ENCODE assay signal across 9 cellular contexts in the genomic region with DNA sequence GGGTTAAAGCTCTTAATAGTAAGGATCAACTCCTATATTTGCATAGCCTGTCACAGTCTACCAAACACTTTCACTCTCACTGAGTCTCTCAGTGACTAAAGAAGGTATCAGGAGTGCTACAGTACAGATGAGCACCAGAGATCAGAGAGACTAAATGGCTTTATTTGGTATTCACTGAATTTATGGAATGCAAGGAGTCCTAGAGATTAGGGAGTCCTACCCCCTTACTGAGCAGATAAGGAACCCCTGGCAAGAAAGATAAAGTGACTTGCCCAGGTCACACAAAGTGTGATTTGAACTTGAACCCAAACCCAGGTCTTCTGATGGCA.
DNase-seq lines count a peak whose midpoint lies in the region; ATAC-seq and TF ChIP-seq lines count a peak whose summit lies in the region.
"Had no signal": no experiment of that assay in that cellular context is flagged by ENCODE, and none has a peak within 500 bp of the region (broad histone marks: within the 10 kb centered on the region; RNA-seq: fewer than 3 reads in every experiment).

No MANE protein-coding gene starts in this region.

- intact Hi-C loops in activated CD8-positive, alpha-beta T cell treated with anti-CD3 and anti-CD28 coated beads for 36 hours (cut with micrococcal nuclease), result no loop called here
- intact Hi-C loops in left ventricle myocardium superior (cut with micrococcal nuclease), result no loop called here

- CTCF ChIA-PET in activated CD8-positive, alpha-beta T cell treated with anti-CD3 and anti-CD28 coated beads for 36 hours (lab: Charles Lee), result no interaction called here

- peak overlapping the region; percentile 27 for H3K4me2 ChIP-seq in neural cell (ENCODE audit: low read length)

- no peaks in the 10 kb centered on the region for H3K9me3 Mint-ChIP-seq in activated CD8-positive, alpha-beta T cell treated with anti-CD3 and anti-CD28 coated beads for 36 hours

- no peak for TF ChIP-seq EP300 in neural cell (conservative IDR thresholded peaks at IDR 0.05; ENCODE audit: poor library complexity, severe bottlenecking)

- peak overlapping the region; percentile 78 for H3K4me3 ChIP-seq in neural cell (ENCODE audit: low read length)
- H3K4me3 ChIP-seq: SK-N-MC had no signal

- H2AFZ ChIP-seq in neural cell (ENCODE audit: low read depth, low read length), result no peak overlapping the region

- H3K36me3 ChIP-seq in neural cell (ENCODE audit: insufficient read depth, low read length), result no peaks in the 10 kb centered on the region

- TF ChIP-seq RAD21 in neural cell (conservative IDR thresholded peaks at IDR 0.05), result no peak

- no peak overlapping the region for H3K27ac Mint-ChIP-seq in activated CD8-positive, alpha-beta T cell treated with anti-CD3 and anti-CD28 coated beads for 36 hours

- no peak for DNase-seq in NCI-H510A (lab: John Stamatoyannopoulos, UW)
- DNase-seq in activated CD8-positive, alpha-beta T cell treated with anti-CD3 and anti-CD28 coated beads for 36 hours, result no peak
- DNase-seq in left ventricle myocardium superior, result no peak
- DNase-seq in GDM1 (lab: John Stamatoyannopoulos, UW), result no peak

- H3F3A ChIP-seq in neural cell (ENCODE audit: insufficient read depth, low read length, poor library complexity, severe bottlenecking), result peaks cover 9% of the 10 kb centered on the region

- H3K9me3 ChIP-seq in neural cell (ENCODE audit: low read length), result no peaks in the 10 kb centered on the region

- H3K36me3 Mint-ChIP-seq in activated CD8-positive, alpha-beta T cell treated with anti-CD3 and anti-CD28 coated beads for 36 hours (ENCODE audit: low read depth), result no peaks in the 10 kb centered on the region

- H3K27ac ChIP-seq in neural cell (ENCODE audit: low read length), result peak overlapping the region; percentile 96
- H3K27ac ChIP-seq: SK-N-MC had no signal

- ATAC-seq in GM19023 (IDR thresholded peaks at IDR 0.05; ENCODE audit: unreplicated experiment) (peak; percentile 93), GM21786 (IDR thresholded peaks at IDR 0.05; ENCODE audit: unreplicated experiment) (peak; percentile 95), HG03378 (IDR thresholded peaks at IDR 0.05; ENCODE audit: unreplicated experiment) (peak; percentile 96), left ventricle myocardium superior (no peak)
- no peak for ATAC-seq in activated CD8-positive, alpha-beta T cell treated with anti-CD3 and anti-CD28 coated beads for 36 hours

- H4K20me1 ChIP-seq in neural cell (ENCODE audit: insufficient read depth), result no peaks in the 10 kb centered on the region

- no peak for TF ChIP-seq CTCF in neural cell (IDR thresholded peaks at IDR 0.05; ENCODE audit: poor library complexity, severe bottlenecking)
- TF ChIP-seq CTCF in activated CD8-positive, alpha-beta T cell treated with anti-CD3 and anti-CD28 coated beads for 36 hours (IDR thresholded peaks at IDR 0.05), result no peak

- peak overlapping the region; percentile 92 for H3K9ac ChIP-seq in neural cell (ENCODE audit: low read length)

- H3K27me3 Mint-ChIP-seq in activated CD8-positive, alpha-beta T cell treated with anti-CD3 and anti-CD28 coated beads for 36 hours, result peaks cover 4% of the 10 kb centered on the region

- POLR2A ChIA-PET in activated CD8-positive, alpha-beta T cell treated with anti-CD3 and anti-CD28 coated beads for 36 hours (lab: Charles Lee), result no interaction called here

- no peak overlapping the region for H3K4me3 Mint-ChIP-seq in activated CD8-positive, alpha-beta T cell treated with anti-CD3 and anti-CD28 coated beads for 36 hours

- no peaks in the 10 kb centered on the region for H3K9me2 ChIP-seq in neural cell (ENCODE audit: insufficient read depth, low read length)

- H3K79me2 ChIP-seq in neural cell (replicated peaks; ENCODE audit: insufficient read depth, low read length), result peaks cover 45% of the 10 kb centered on the region

- no peaks in the 10 kb centered on the region for H3K4me1 Mint-ChIP-seq in activated CD8-positive, alpha-beta T cell treated with anti-CD3 and anti-CD28 coated beads for 36 hours (ENCODE audit: low read depth)

- H3K27me3 ChIP-seq in neural cell (ENCODE audit: insufficient read depth, low read depth, low read length), result no peaks in the 10 kb centered on the region

TF ChIP-seq in neural cell, 6 proteins besides CTCF, POLR2A, EP300 and RAD21:
- TF ChIP-seq TAF1 (IDR thresholded peaks at IDR 0.05; ENCODE audit: low read depth) (no peak), SMC3 (conservative IDR thresholded peaks at IDR 0.05; ENCODE audit: poor library complexity) (no peak), EZH2 (IDR thresholded peaks at IDR 0.05; ENCODE audit: borderline replicate concordance, insufficient read depth, low read length, poor library complexity, severe bottlenecking) (no peak), POLR2AphosphoS5 (IDR thresholded peaks at IDR 0.05) (no peak), MXI1 (conservative IDR thresholded peaks at IDR 0.05; ENCODE audit: poor library complexity, severe bottlenecking) (no peak)
- TF ChIP-seq, protein P1, sequence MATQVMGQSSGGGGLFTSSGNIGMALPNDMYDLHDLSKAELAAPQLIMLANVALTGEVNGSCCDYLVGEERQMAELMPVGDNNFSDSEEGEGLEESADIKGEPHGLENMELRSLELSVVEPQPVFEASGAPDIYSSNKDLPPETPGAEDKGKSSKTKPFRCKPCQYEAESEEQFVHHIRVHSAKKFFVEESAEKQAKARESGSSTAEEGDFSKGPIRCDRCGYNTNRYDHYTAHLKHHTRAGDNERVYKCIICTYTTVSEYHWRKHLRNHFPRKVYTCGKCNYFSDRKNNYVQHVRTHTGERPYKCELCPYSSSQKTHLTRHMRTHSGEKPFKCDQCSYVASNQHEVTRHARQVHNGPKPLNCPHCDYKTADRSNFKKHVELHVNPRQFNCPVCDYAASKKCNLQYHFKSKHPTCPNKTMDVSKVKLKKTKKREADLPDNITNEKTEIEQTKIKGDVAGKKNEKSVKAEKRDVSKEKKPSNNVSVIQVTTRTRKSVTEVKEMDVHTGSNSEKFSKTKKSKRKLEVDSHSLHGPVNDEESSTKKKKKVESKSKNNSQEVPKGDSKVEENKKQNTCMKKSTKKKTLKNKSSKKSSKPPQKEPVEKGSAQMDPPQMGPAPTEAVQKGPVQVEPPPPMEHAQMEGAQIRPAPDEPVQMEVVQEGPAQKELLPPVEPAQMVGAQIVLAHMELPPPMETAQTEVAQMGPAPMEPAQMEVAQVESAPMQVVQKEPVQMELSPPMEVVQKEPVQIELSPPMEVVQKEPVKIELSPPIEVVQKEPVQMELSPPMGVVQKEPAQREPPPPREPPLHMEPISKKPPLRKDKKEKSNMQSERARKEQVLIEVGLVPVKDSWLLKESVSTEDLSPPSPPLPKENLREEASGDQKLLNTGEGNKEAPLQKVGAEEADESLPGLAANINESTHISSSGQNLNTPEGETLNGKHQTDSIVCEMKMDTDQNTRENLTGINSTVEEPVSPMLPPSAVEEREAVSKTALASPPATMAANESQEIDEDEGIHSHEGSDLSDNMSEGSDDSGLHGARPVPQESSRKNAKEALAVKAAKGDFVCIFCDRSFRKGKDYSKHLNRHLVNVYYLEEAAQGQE (IDR thresholded peaks at IDR 0.05; ENCODE audit: borderline replicate concordance), result no peak
TF ChIP-seq in neural cell: peak in this region for 0.

Comparison
In these comparisons a context has a peak if more than half of its experiments do, and no peak if none do; other contexts are left out.
1. ATAC-seq: peak in GM19023 (single experiment), GM21786 (single experiment) and HG03378 (single experiment); none in activated CD8-positive, alpha-beta T cell treated with anti-CD3 and anti-CD28 coated beads for 36 hours (single experiment) and left ventricle myocardium superior (single experiment).